ENCODE assay signal across 8 cellular contexts in the genomic region with DNA sequence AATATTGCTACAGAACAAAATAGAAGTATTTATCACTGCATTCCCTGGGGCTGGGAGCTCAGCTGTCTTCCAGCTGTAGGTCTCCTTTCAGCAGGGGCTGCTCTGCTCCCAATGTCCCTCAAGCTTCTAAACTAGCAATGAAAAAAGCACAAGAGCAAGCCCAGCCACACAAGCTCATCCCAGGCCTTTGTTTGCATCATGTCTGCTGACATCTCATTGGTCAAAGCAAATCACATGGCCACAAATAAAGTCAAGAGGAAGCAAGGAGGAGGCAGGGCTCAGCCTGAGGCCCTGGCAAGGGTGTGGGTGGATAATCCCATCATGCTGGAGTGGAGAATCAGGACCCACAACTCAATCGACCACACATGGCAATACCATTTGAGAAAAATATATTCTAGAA. TPM values are rescaled to one million over a fixed set of nuclear protein-coding genes. Genes with fewer than 3 reads are reported as not detected.
DNase-seq lines count a peak whose midpoint lies in the region; ATAC-seq, FAIRE-seq and TF ChIP-seq lines count a peak whose summit lies in the region.

No MANE protein-coding gene starts in this region.

- no peaks in the 10 kb centered on the region for H3K79me2 ChIP-seq in astrocyte (ENCODE audit: insufficient read depth, low read length)

- H3K4me2 ChIP-seq in astrocyte (ENCODE audit: low read length): no peak overlapping the region

- no peak for TF ChIP-seq CTCF in astrocyte (IDR thresholded peaks at IDR 0.05; ENCODE audit: insufficient read depth, low read depth, low read length)
- TF ChIP-seq CTCF in nephron progenitor cell (IDR thresholded peaks at IDR 0.05): no peak

- intact Hi-C loops in activated CD4-positive, alpha-beta T cell treated with anti-CD3 and anti-CD28 coated beads for 36 hours (cut with DNase I, micrococcal nuclease): loop anchor here (10.0 kb wide), 2 partner anchors 461 to 751 kb away; a partner anchor contains a TSS

- H4K20me1 ChIP-seq in astrocyte (ENCODE audit: insufficient read depth, low read length): no peaks in the 10 kb centered on the region

- H3K4me3 ChIP-seq in astrocyte (ENCODE audit: insufficient read depth, low read depth, low read length): no peak overlapping the region

- H3K9me3 Mint-ChIP-seq in activated CD4-positive, alpha-beta T cell treated with anti-CD3 and anti-CD28 coated beads for 36 hours (ENCODE audit: low read depth): no peaks in the 10 kb centered on the region
- no peaks in the 10 kb centered on the region for H3K9me3 Mint-ChIP-seq in astrocyte (ENCODE audit: unreplicated experiment)
- peaks cover 4% of the 10 kb centered on the region for H3K9me3 Mint-ChIP-seq in nephron progenitor cell

- peak; percentile 22 for DNase-seq in activated CD4-positive, alpha-beta T cell treated with anti-CD3 and anti-CD28 coated beads for 36 hours
- DNase-seq in activated CD4-positive, alpha-beta T cell treated with anti-CD3 and anti-CD28 coated beads, Interleukin-2, amount 50 U/mL, for 4 hours: no peak
- DNase-seq in NCI-H226 (peak; percentile 70), astrocyte (ENCODE audit: low read depth) (peak; percentile 43), nephron progenitor cell (no peak), NCI-H2196 (lab: John Stamatoyannopoulos, UW; ENCODE audit: unreplicated experiment) (no peak), HK-2 (ENCODE audit: unreplicated experiment) (no peak)
- DNase-seq in NK-92 treated with Interleukin-12 subunit alpha and Interleukin-12 subunit beta, amount 100 ng/mL, for 24 hours (lab: John Stamatoyannopoulos, UW): no peak

- H3K36me3 Mint-ChIP-seq in activated CD4-positive, alpha-beta T cell treated with anti-CD3 and anti-CD28 coated beads for 36 hours (ENCODE audit: low read depth): no peaks in the 10 kb centered on the region
- H3K36me3 Mint-ChIP-seq in astrocyte (ENCODE audit: low read depth, unreplicated experiment): no peaks in the 10 kb centered on the region
- no peaks in the 10 kb centered on the region for H3K36me3 Mint-ChIP-seq in nephron progenitor cell (ENCODE audit: low read depth)

- H3K4me1 ChIP-seq in astrocyte (ENCODE audit: insufficient read depth, low read length): peaks cover 18% of the 10 kb centered on the region

- H3K9me3 ChIP-seq in astrocyte (ENCODE audit: insufficient read depth, low read depth, low read length): no peaks in the 10 kb centered on the region

- CTCF ChIA-PET in activated CD4-positive, alpha-beta T cell treated with anti-CD3 and anti-CD28 coated beads for 36 hours (lab: Charles Lee): interaction anchor here (0.7 to 2.4 kb wide), 7 partner anchors 8 to 340 kb away, joined by 3 to 8 read pairs (median 4); no protein-coding TSS in a partner anchor

- POLR2A ChIA-PET in activated CD4-positive, alpha-beta T cell treated with anti-CD3 and anti-CD28 coated beads for 36 hours (lab: Charles Lee): no interaction called here

- H3K4me1 Mint-ChIP-seq in activated CD4-positive, alpha-beta T cell treated with anti-CD3 and anti-CD28 coated beads for 36 hours: peaks cover 17% of the 10 kb centered on the region
- H3K4me1 Mint-ChIP-seq in astrocyte (ENCODE audit: low read depth, unreplicated experiment) (peaks cover 12% of the 10 kb centered on the region), nephron progenitor cell (peaks cover 20% of the 10 kb centered on the region)

- no peak overlapping the region for H3K9ac ChIP-seq in astrocyte (ENCODE audit: low read length)

- no peak for ATAC-seq in activated CD4-positive, alpha-beta T cell treated with anti-CD3 and anti-CD28 coated beads for 36 hours

- no peak overlapping the region for H3K4me3 Mint-ChIP-seq in activated CD4-positive, alpha-beta T cell treated with anti-CD3 and anti-CD28 coated beads for 36 hours
- H3K4me3 Mint-ChIP-seq in astrocyte (ENCODE audit: unreplicated experiment) (peak overlapping the region; percentile 45), nephron progenitor cell (no peak overlapping the region)

- no peak overlapping the region for H3K27ac Mint-ChIP-seq in activated CD4-positive, alpha-beta T cell treated with anti-CD3 and anti-CD28 coated beads for 36 hours
- no peak overlapping the region for H3K27ac Mint-ChIP-seq in astrocyte (ENCODE audit: unreplicated experiment)
- H3K27ac Mint-ChIP-seq in nephron progenitor cell: peak overlapping the region; percentile 51

- no peaks in the 10 kb centered on the region for H3K27me3 ChIP-seq in astrocyte (ENCODE audit: insufficient read depth, low read length)

- H2AFZ ChIP-seq in astrocyte (ENCODE audit: low read depth, low read length): peak overlapping the region; percentile 61

- no peak for FAIRE-seq in astrocyte (lab: Jason Lieb, UNC)

- H3K27ac ChIP-seq in astrocyte (ENCODE audit: low read depth, low read length): no peak overlapping the region

- H3K36me3 ChIP-seq in astrocyte (ENCODE audit: insufficient read depth, low read length): no peaks in the 10 kb centered on the region

- H3K27me3 Mint-ChIP-seq in activated CD4-positive, alpha-beta T cell treated with anti-CD3 and anti-CD28 coated beads for 36 hours: peaks cover 15% of the 10 kb centered on the region
- H3K27me3 Mint-ChIP-seq in astrocyte (ENCODE audit: low read depth, unreplicated experiment) (no peaks in the 10 kb centered on the region), nephron progenitor cell (ENCODE audit: low read depth, poor library complexity) (peaks cover 18% of the 10 kb centered on the region)

RNA-seq across cellular contexts. Expression of a gene that starts 2.2 kb away (rescaled TPM):
- under 1 TPM; 0.12 to 0.23 TPM for total RNA-seq in activated CD4-positive, alpha-beta T cell treated with anti-CD3 and anti-CD28 coated beads for 36 hours
- total RNA-seq in astrocyte: 3.7 and 4.2 TPM in 2 replicates

RNA-seq across cellular contexts. Expression of a gene that starts 36.5 kb away (rescaled TPM):
- total RNA-seq in activated CD4-positive, alpha-beta T cell treated with anti-CD3 and anti-CD28 coated beads for 36 hours: 10 to 100 TPM; 66.2 to 68.4 TPM
- 542 and 552 TPM in 2 replicates for total RNA-seq in astrocyte

Comparison
In these comparisons a context has a peak if more than half of its experiments do, and no peak if none do; other contexts are left out.
1. DNase-seq: peak in activated CD4-positive, alpha-beta T cell treated with anti-CD3 and anti-CD28 coated beads for 36 hours (single experiment), NCI-H226 (single experiment) and astrocyte (single experiment); none in activated CD4-positive, alpha-beta T cell treated with anti-CD3 and anti-CD28 coated beads, Interleukin-2, amount 50 U/mL, for 4 hours (0 of 2), nephron progenitor cell (single experiment), NCI-H2196 (single experiment), NK-92 treated with Interleukin-12 subunit alpha and Interleukin-12 subunit beta, amount 100 ng/mL, for 24 hours (single experiment) and HK-2 (single experiment).